ENCODE assay signal across 8 cellular contexts in the genomic region with DNA sequence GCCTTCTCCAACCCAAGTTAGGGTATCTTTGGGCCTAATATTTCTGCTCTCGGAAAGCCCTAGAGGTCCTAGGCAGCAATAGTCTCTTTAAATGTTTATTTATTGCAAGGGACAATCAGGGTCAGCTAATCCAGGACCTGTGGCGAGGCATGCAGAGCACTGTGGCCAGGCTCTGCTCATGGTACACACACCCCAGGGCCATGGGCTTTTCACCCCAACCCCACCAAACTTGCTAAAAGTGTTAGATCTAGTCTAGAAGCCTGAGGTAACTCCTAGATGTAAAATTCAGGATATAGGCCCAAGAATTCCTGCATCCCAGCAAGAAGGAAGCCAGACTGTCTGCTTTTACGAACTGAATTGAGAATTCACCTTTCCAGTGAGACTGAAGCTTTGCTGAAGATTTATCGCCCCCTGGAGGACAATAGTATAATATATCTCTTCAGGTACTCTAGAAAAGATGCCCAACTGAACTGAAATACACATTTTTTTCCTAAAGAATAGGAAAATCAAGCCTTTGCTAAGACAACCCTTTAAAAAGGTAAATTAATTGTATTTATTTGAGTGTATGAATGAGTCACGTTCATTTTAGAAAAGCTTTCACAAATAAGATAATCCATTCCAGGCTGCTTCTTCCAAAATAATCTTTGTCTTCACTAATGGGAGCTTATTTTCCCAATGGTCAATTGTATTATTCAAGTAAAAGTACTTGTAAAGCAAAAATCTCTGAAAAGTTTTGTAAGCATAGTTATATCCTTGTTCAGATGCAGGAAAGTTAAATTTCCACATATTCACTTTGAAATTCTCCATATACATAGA.
DNase-seq lines count a peak whose midpoint lies in the region; ATAC-seq, FAIRE-seq and TF ChIP-seq lines count a peak whose summit lies in the region.

No MANE protein-coding gene starts in this region.

- no peaks in the 10 kb centered on the region for H3K9me3 ChIP-seq in prostate gland

- WGBS in prostate gland, result 34% methylated on average over 5 of the region's 5 CpGs

- peak; percentile 74 for ATAC-seq in GM21447 (IDR thresholded peaks at IDR 0.05; ENCODE audit: unreplicated experiment)
- no peak for ATAC-seq in activated T-cell treated with anti-CD3 and anti-CD28 coated beads, Interleukin-2, amount 50 U/mL, for 4 hours

- H3K27ac ChIP-seq in prostate gland, result no peak overlapping the region

- DNase-seq in GM12864 (ENCODE audit: low read depth) (peak; percentile 3), HT-29 (ENCODE audit: low spot score) (peak; percentile 58), RCC 7860 (ENCODE audit: low spot score) (peak; percentile 33), fibroblast of pulmonary artery (ENCODE audit: low read depth) (peak; percentile 23), prostate gland (ENCODE audit: low spot score) (no peak)
- DNase-seq in activated T-cell treated with anti-CD3 and anti-CD28 coated beads, Interleukin-2, amount 50 U/mL, for 48 hours, result no peak
- no peak for DNase-seq in activated T-cell treated with anti-CD3 and anti-CD28 coated beads, Interleukin-2, amount 50 U/mL, for 4 hours

- no peak for FAIRE-seq in RCC 7860 (lab: Jason Lieb, UNC)

- no peaks in the 10 kb centered on the region for H3K9me3 Mint-ChIP-seq in activated T-cell treated with anti-CD3 and anti-CD28 coated beads, Interleukin-2, amount 50 U/mL, for 4 hours

- H3K4me3 ChIP-seq in GM12864 (ENCODE audit: low read depth, low read length), result no peak overlapping the region
- H3K4me3 ChIP-seq in fibroblast of pulmonary artery (replicated peaks; ENCODE audit: low read depth, low read length), result no peak overlapping the region
- no peak overlapping the region for H3K4me3 ChIP-seq in prostate gland

- no peak overlapping the region for H3K4me3 Mint-ChIP-seq in activated T-cell treated with anti-CD3 and anti-CD28 coated beads, Interleukin-2, amount 50 U/mL, for 4 hours

- no peaks in the 10 kb centered on the region for H3K4me1 ChIP-seq in prostate gland (replicated peaks)

- peak; percentile 56 for TF ChIP-seq CTCF in GM12864 (IDR thresholded peaks at IDR 0.05; ENCODE audit: low read depth, low read length, missing control alignments)
- TF ChIP-seq CTCF in fibroblast of pulmonary artery (IDR thresholded peaks at IDR 0.05; ENCODE audit: low read length, missing control alignments), result peak; percentile 39
- TF ChIP-seq CTCF in prostate gland (IDR thresholded peaks at IDR 0.05), result peak; percentile 22 to 69 (median 62)

- TF ChIP-seq POLR2A in prostate gland (IDR thresholded peaks at IDR 0.05), result no peak

- intact Hi-C loops in prostate gland (cut with DNase I), result loop anchor here (5.0 kb wide), 3 partner anchors 810 to 1065 kb away; no protein-coding TSS in a partner anchor

- H3K27me3 ChIP-seq in prostate gland (replicated peaks; ENCODE audit: insufficient read depth), result no peaks in the 10 kb centered on the region

- H3K36me3 ChIP-seq in prostate gland, result no peaks in the 10 kb centered on the region

- no peaks in the 10 kb centered on the region for H3K27me3 Mint-ChIP-seq in activated T-cell treated with anti-CD3 and anti-CD28 coated beads, Interleukin-2, amount 50 U/mL, for 4 hours (ENCODE audit: low read depth)

- H3K4me1 Mint-ChIP-seq in activated T-cell treated with anti-CD3 and anti-CD28 coated beads, Interleukin-2, amount 50 U/mL, for 4 hours (ENCODE audit: low read depth), result no peaks in the 10 kb centered on the region

- H3K36me3 Mint-ChIP-seq in activated T-cell treated with anti-CD3 and anti-CD28 coated beads, Interleukin-2, amount 50 U/mL, for 4 hours (ENCODE audit: insufficient read depth), result no peaks in the 10 kb centered on the region

Comparison
In these comparisons a context has a peak if more than half of its experiments do, and no peak if none do; other contexts are left out.
1. DNase-seq: peak in GM12864 (single experiment), HT-29 (single experiment), RCC 7860 (single experiment) and fibroblast of pulmonary artery (single experiment); none in prostate gland (single experiment), activated T-cell treated with anti-CD3 and anti-CD28 coated beads, Interleukin-2, amount 50 U/mL, for 48 hours (0 of 2) and activated T-cell treated with anti-CD3 and anti-CD28 coated beads, Interleukin-2, amount 50 U/mL, for 4 hours (single experiment).
2. Peak in every context shown above with its lines, with median percentiles within 50 percentile points of each other: CTCF ChIP-seq.